ENCODE assay signal across 1 cellular context in the genomic region with DNA sequence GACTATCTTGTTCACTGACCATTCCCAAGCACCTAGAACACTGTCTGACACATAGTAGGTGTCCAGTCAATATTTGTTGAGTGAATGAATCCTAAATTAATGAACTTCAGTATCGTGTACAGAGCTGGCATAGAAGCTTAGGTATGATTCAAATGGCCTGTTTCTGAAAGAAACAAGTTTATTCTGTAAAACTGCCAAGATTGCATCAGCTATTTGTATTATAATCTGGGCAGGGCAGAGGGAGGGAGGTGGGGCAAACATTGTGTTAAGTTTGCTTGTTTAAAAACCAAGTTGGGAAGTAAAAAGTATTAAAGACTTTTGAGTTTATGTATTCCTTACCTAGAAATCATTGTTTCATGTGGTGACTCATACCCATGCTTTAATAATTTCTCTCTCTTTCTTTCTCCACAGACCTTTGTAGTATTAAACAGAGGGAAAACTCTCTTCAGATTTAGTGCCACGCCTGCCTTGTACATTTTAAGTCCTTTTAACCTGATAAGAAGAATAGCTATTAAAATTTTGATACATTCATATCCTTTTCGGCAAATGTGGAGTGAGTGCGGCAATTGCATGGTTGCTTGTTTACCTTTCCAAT.
TF ChIP-seq lines count a peak whose summit lies in the region.

No MANE protein-coding gene starts in this region.

TF ChIP-seq in IMR-90, 13 proteins besides CTCF, POLR2A, EP300 and RAD21 (continued from another document):
- no peak for TF ChIP-seq MXI1 (IDR thresholded peaks at IDR 0.05; ENCODE audit: borderline replicate concordance, low read depth, low read length)
- TF ChIP-seq NFE2L2 (IDR thresholded peaks at IDR 0.05; ENCODE audit: low read depth, low read length) = no peak
- peak; percentile 32; the same call in 1 of the 2 replicates for TF ChIP-seq FOS (IDR thresholded peaks at IDR 0.05; ENCODE audit: low read depth, low read length)
- TF ChIP-seq USF2 (IDR thresholded peaks at IDR 0.05; ENCODE audit: low read depth, low read length) = no peak
- TF ChIP-seq MAZ (IDR thresholded peaks at IDR 0.05; ENCODE audit: borderline replicate concordance, low read depth, low read length) = no peak
- TF ChIP-seq CHD1 (IDR thresholded peaks at IDR 0.05; ENCODE audit: low read depth, low read length) = no peak
- no peak for TF ChIP-seq RCOR1 (IDR thresholded peaks at IDR 0.05; ENCODE audit: insufficient replicate concordance, low read length)
- peak; percentile 83 for TF ChIP-seq CEBPB (IDR thresholded peaks at IDR 0.05; ENCODE audit: low read depth, low read length)
- no peak for TF ChIP-seq BHLHE40 (IDR thresholded peaks at IDR 0.05; ENCODE audit: low read depth, low read length)
